In genomic region chrX:25023908-25024307, GRCh38 we compare ENCODE assay signal across 10 cellular contexts. TPM values are rescaled to one million over a fixed set of nuclear protein-coding genes. Genes with fewer than 3 reads are reported as not detected.
"Had no signal": no experiment of that assay in that cellular context is flagged by ENCODE, and none has a peak within 500 bp of the region (broad histone marks: within the 10 kb centered on the region; RNA-seq: fewer than 3 reads in every experiment).

No MANE protein-coding gene starts in this region.

- DNase-seq: H9, HCEC 1CT, HFFc6, KBM-7 had no signal

- H3K9me3 Mint-ChIP-seq: GM23338, HFFc6 had no signal

- H3K27ac ChIP-seq: KMS-11 had no signal

- H3K4me2 ChIP-seq: KMS-11 had no signal

- ATAC-seq: GM23338, HepG2 had no signal

- H3K9ac ChIP-seq: KMS-11 had no signal

- H3K27ac Mint-ChIP-seq: GM23338, H9, HFFc6, IgD-negative memory B cell had no signal

- H3K4me3 Mint-ChIP-seq: HFFc6, IgD-negative memory B cell had no signal

- H3K36me3 Mint-ChIP-seq: IgD-negative memory B cell had no signal

RNA-seq across cellular contexts. Expression of gene ARX, which starts 8.1 kb away (rescaled TPM):
- total RNA-seq: GM23338, H1, HepG2, HFFc6, HT-29 had no signal
- polyA plus RNA-seq: H1, HepG2, IgD-negative memory B cell had no signal
